In the genomic region with DNA sequence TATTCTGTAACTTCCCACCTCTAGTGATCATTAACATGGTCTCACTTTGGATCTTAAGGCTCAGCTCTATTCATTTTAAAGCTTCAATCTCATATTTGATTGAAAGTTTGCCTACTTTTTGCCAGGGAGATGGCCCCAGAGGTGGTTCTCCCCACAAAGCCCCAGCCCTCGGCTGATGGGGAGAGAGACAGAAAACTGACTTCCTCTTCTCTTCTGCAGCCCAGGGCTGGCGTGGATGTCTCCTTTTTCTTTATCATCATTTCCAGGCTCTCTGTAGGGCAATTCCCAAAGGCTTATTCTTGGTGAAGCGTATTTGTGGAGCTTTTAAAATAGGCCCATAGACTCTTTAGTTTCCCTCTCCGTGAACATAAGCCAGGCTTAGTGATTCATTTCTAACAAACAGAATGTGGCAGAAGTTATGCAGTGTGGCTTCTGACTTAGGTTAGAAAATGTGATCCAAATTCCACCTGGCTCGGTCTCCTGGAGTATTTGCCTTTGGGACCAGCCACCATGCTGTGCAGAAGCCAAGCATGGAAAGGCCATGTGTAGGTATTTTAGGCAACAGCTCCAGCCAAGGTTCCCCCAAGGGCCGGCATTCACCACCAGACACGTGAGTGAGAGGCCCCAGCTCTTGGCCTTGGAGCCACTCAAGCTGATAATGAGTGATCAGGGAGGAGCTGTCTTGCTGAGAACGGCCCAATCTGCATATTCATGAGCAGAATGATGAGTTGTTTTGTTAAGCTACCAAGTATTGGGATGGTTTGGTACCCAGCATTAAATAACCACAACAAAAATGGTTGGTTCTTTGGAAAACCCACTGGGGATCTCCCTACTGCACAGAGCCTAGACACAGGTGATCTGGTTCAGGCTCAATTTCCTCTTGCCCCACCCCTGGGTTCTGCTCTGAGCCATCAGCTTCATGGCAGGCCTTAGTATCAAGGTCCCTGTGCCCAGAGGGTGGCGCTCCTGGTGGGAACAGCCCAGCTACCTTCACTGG, we compare ENCODE assay signal across 10 cellular contexts.
DNase-seq lines count a peak whose midpoint lies in the region; ATAC-seq and TF ChIP-seq lines count a peak whose summit lies in the region.
"Had no signal": no experiment of that assay in that cellular context is flagged by ENCODE, and none has a peak within 500 bp of the region (broad histone marks: within the 10 kb centered on the region; RNA-seq: fewer than 3 reads in every experiment).

No MANE protein-coding gene starts in this region.

- intact Hi-C loops in psoas muscle (cut with DNase I), result no loop called here

- no peaks in the 10 kb centered on the region for H3K36me3 ChIP-seq in GM06990 (ENCODE audit: control insufficient read depth, insufficient read depth, low read length)
- H3K36me3 ChIP-seq in psoas muscle (ENCODE audit: insufficient read depth in 1 of 2, low read depth in 1 of 2), result no peaks in the 10 kb centered on the region

- peak; percentile 12 for TF ChIP-seq CTCF in GM06990 (IDR thresholded peaks at IDR 0.05; ENCODE audit: insufficient read depth, low read length, poor library complexity, severe bottlenecking)
- TF ChIP-seq CTCF in psoas muscle (IDR thresholded peaks at IDR 0.05), result no peak

- H3K4me3 ChIP-seq in GM06990 (replicated peaks; ENCODE audit: low read depth, low read length) (no peak overlapping the region), psoas muscle (no peak overlapping the region)

- WGBS in psoas muscle, 3 donors, result 50 to 60% (median 50%) methylated on average over 9 of the region's 9 CpGs

- no peaks in the 10 kb centered on the region for H3K4me1 ChIP-seq in psoas muscle

- no peak overlapping the region for H3K27ac Mint-ChIP-seq in activated CD8-positive, alpha-beta memory T cell treated with anti-CD3 and anti-CD28 coated beads, Interleukin-2, amount 10 ng/mL, durations not matched to agents 7 days and 5 days

- H3K27me3 Mint-ChIP-seq in activated CD8-positive, alpha-beta memory T cell treated with anti-CD3 and anti-CD28 coated beads, Interleukin-2, amount 10 ng/mL, durations not matched to agents 7 days and 5 days, result no peaks in the 10 kb centered on the region

- DNase-seq in GM06990 (ENCODE audit: extremely low read depth, insufficient read length) (peak; percentile 42), psoas muscle (no peak), substantia nigra (lab: John Stamatoyannopoulos, UW) (no peak), AML-193 (lab: John Stamatoyannopoulos, UW) (no peak), SHP77 treated with DMSO at 0.1 percent for 48 hours (lab: John Stamatoyannopoulos, UW) (no peak), hepatic stellate cell (ENCODE audit: low spot score) (no peak)
- DNase-seq in activated CD8-positive, alpha-beta memory T cell treated with anti-CD3 and anti-CD28 coated beads, Interleukin-2, amount 10 ng/mL, durations not matched to agents 7 days and 5 days, result no peak
- DNase-seq: COR-L47; effector CD8-positive, alpha-beta T cell had no signal

- no peak overlapping the region for H3K4me3 Mint-ChIP-seq in activated CD8-positive, alpha-beta memory T cell treated with anti-CD3 and anti-CD28 coated beads, Interleukin-2, amount 10 ng/mL, durations not matched to agents 7 days and 5 days

- H3K9me3 Mint-ChIP-seq in activated CD8-positive, alpha-beta memory T cell treated with anti-CD3 and anti-CD28 coated beads, Interleukin-2, amount 10 ng/mL, durations not matched to agents 7 days and 5 days (ENCODE audit: low read depth), result no peaks in the 10 kb centered on the region

- CTCF ChIA-PET in activated CD8-positive, alpha-beta memory T cell treated with anti-CD3 and anti-CD28 coated beads, Interleukin-2, amount 10 ng/mL, durations not matched to agents 7 days and 5 days (lab: Charles Lee), result no interaction called here

- H3K36me3 Mint-ChIP-seq in activated CD8-positive, alpha-beta memory T cell treated with anti-CD3 and anti-CD28 coated beads, Interleukin-2, amount 10 ng/mL, durations not matched to agents 7 days and 5 days, result peaks cover 2% of the 10 kb centered on the region

- peaks cover 17% of the 10 kb centered on the region for H3K4me1 Mint-ChIP-seq in activated CD8-positive, alpha-beta memory T cell treated with anti-CD3 and anti-CD28 coated beads, Interleukin-2, amount 10 ng/mL, durations not matched to agents 7 days and 5 days

- peak; percentile 44 for ATAC-seq in GM19328 (IDR thresholded peaks at IDR 0.05; ENCODE audit: unreplicated experiment)
- ATAC-seq in activated CD8-positive, alpha-beta memory T cell treated with anti-CD3 and anti-CD28 coated beads, Interleukin-2, amount 10 ng/mL, durations not matched to agents 7 days and 5 days, result peak; percentile 53
- peak in 3 of 4 donors; percentile 9 to 55 (median 35) for ATAC-seq in psoas muscle

- no peaks in the 10 kb centered on the region for H3K27me3 ChIP-seq in GM06990 (replicated peaks; ENCODE audit: control insufficient read depth, insufficient read depth, low read length)
- H3K27me3 ChIP-seq in psoas muscle (ENCODE audit: insufficient read depth in 3 of 3, low read length in 2 of 3), result peaks cover 0 to 2% (median 0%) of the 10 kb centered on the region in 3 donors

- H3K27ac ChIP-seq in psoas muscle (no peak overlapping the region), substantia nigra (ENCODE audit: low read depth, low read length, poor library complexity, severe bottlenecking) (no peak overlapping the region)

- no peaks in the 10 kb centered on the region for H3K9me3 ChIP-seq in psoas muscle
